21 cellular contexts compared by ENCODE assay signal in genomic region chr2:179951680-179952079, GRCh38. TPM values are rescaled to one million over a fixed set of nuclear protein-coding genes. Genes with fewer than 3 reads are reported as not detected.
A peak's percentile ranks its signal among the peaks of the same experiment; 100 is the strongest.
DNase-seq lines count a peak whose midpoint lies in the region; ATAC-seq, FAIRE-seq and TF ChIP-seq lines count a peak whose summit lies in the region.
"Had no signal": no experiment of that assay in that cellular context is flagged by ENCODE, and none has a peak within 500 bp of the region (broad histone marks: within the 10 kb centered on the region; RNA-seq: fewer than 3 reads in every experiment).

No MANE protein-coding gene starts in this region.

- H2AFZ ChIP-seq in keratinocyte (ENCODE audit: control insufficient read depth, low read length), result no peak overlapping the region

- H4K20me1 ChIP-seq in keratinocyte (ENCODE audit: control insufficient read depth, extremely low read depth, insufficient read depth, low read length), result no peaks in the 10 kb centered on the region
- H4K20me1 ChIP-seq: BLaER1 had no signal

- peaks cover 8 to 13% of the 10 kb centered on the region in 2 experiments for H3K36me3 ChIP-seq in keratinocyte (ENCODE audit: control insufficient read depth in 2 of 2, extremely low read depth in 1 of 2, insufficient read depth in 2 of 2, low read length in 2 of 2)

- H3K9ac ChIP-seq in keratinocyte (ENCODE audit: control insufficient read depth, extremely low read depth, insufficient read depth, low read length), result no peak overlapping the region
- H3K9ac ChIP-seq: BLaER1 had no signal

- FAIRE-seq in keratinocyte (lab: Jason Lieb, UNC), result peak; percentile 13
- FAIRE-seq: endometrium, RCC 7860 had no signal

- H3K9me3 ChIP-seq in keratinocyte (ENCODE audit: control insufficient read depth, low read depth, low read length), result no peaks in the 10 kb centered on the region
- H3K9me3 ChIP-seq: BLaER1, gastrocnemius medialis, upper lobe of right lung had no signal

- TF ChIP-seq CTCF in keratinocyte (optimal IDR thresholded peaks at IDR 0.05 in 1 of 3, IDR thresholded peaks at IDR 0.05 in 1 of 3, conservative IDR thresholded peaks at IDR 0.05 in 1 of 3; ENCODE audit: extremely low read depth in 1 of 3, insufficient read depth in 2 of 3, low read length in 3 of 3), result no peak
- TF ChIP-seq CTCF in GM13976 (IDR thresholded peaks at IDR 0.05; ENCODE audit: borderline replicate concordance, control extremely low read depth, extremely low read depth, insufficient read depth, missing control alignments), result no peak

- in situ Hi-C loops in GM13976 (cut with MboI; ENCODE audit: low sequenced_read_pairs, unreplicated experiment), result no loop called here

- H3K4me2 ChIP-seq in keratinocyte (ENCODE audit: control insufficient read depth, extremely low read depth, insufficient read depth, low read depth, low read length), result no peak overlapping the region
- H3K4me2 ChIP-seq: BLaER1 had no signal

- no peaks in the 10 kb centered on the region for H3K79me2 ChIP-seq in keratinocyte (ENCODE audit: control insufficient read depth, insufficient read depth, low read length)

- no peak overlapping the region for H3K27ac ChIP-seq in keratinocyte (ENCODE audit: control insufficient read depth, insufficient read depth, low read length)
- H3K27ac ChIP-seq: BLaER1, gastrocnemius medialis, upper lobe of right lung had no signal

- no peaks in the 10 kb centered on the region for H3K4me1 ChIP-seq in keratinocyte (ENCODE audit: control insufficient read depth, extremely low read depth, insufficient read depth, low read length)
- H3K4me1 ChIP-seq: BLaER1, gastrocnemius medialis, upper lobe of right lung had no signal

- no peak for DNase-seq in keratinocyte (ENCODE audit: low read depth, low spot score)
- no peak for DNase-seq in NCI-H524 treated with DMSO at 0.1 percent for 48 hours (lab: John Stamatoyannopoulos, UW)
- no peak for DNase-seq in GM13976 (ENCODE audit: low spot score)
- DNase-seq in NCI-H1048 (lab: John Stamatoyannopoulos, UW), result no peak
- DNase-seq: activated CD8-positive, alpha-beta memory T cell treated with anti-CD3 and anti-CD28 coated beads, Interleukin-2, amount 50 U/mL, for 4 hours; gastrocnemius medialis; H7; mesendoderm; NCI-H187; NCI-H69; occipital lobe; T-cell; upper lobe of right lung had no signal

- no peaks in the 10 kb centered on the region for H3K27me3 ChIP-seq in keratinocyte (ENCODE audit: control insufficient read depth, extremely low read depth, insufficient read depth, low read length)
- H3K27me3 ChIP-seq: BLaER1, gastrocnemius medialis, upper lobe of right lung had no signal

- H3K9me1 ChIP-seq in keratinocyte (ENCODE audit: control insufficient read depth, extremely low read depth, insufficient read depth, low read length), result no peaks in the 10 kb centered on the region

- peak; percentile 62 for ATAC-seq in GM18868 (IDR thresholded peaks at IDR 0.05; ENCODE audit: unreplicated experiment)
- ATAC-seq in GM21576 (IDR thresholded peaks at IDR 0.05; ENCODE audit: unreplicated experiment), result peak; percentile 83
- ATAC-seq in HG03066 (IDR thresholded peaks at IDR 0.05; ENCODE audit: low read depth, unreplicated experiment), result peak; percentile 61
- ATAC-seq: gastrocnemius medialis; stimulated activated memory B cell treated with anti-CD40 and anti-IgM and Interleukin-4, amounts not matched to agents 10 μg/mL and 1 μg/mL and 100 μg/mL, for 72 hours; T-cell; upper lobe of right lung; WTC11 had no signal

- no peak overlapping the region for H3K4me3 ChIP-seq in keratinocyte (ENCODE audit: control insufficient read depth in 2 of 3, extremely low read depth in 1 of 3, insufficient read depth in 2 of 3, low read depth in 1 of 3, low read length in 3 of 3)
- H3K4me3 ChIP-seq: BLaER1, gastrocnemius medialis, upper lobe of right lung had no signal

- dilution Hi-C loops in keratinocyte (cut with MboI; ENCODE audit: extremely low pct_ligation_motif_present, low sequenced_read_pairs), result no loop called here

RNA-seq across cellular contexts. Expression of gene CWC22, which starts 55.4 kb away (rescaled TPM):
- 3.7 to 8.8 TPM (median 4.8 TPM) in 3 replicates for polyA plus RNA-seq in keratinocyte
- polyA plus RNA-seq in keratinocyte (2011; ENCODE audit: low read depth), result 44.7 TPM
- 3.6 and 5.8 TPM in 2 replicates for polyA plus RNA-seq in keratinocyte (2011; cell fraction: cytosol; rRNA removed)
- 7.8 and 11.0 TPM in 2 replicates for polyA plus RNA-seq in keratinocyte (2011; cell fraction: nucleus; rRNA removed)
- 13.2 and 18.4 TPM in 2 replicates for polyA plus RNA-seq in keratinocyte (2012; ENCODE audit: low replicate concordance)
- 0.95 to 10.1 TPM (median 3.0 TPM) in 3 replicates for polyA minus RNA-seq in keratinocyte
- polyA minus RNA-seq in keratinocyte (2011; cell fraction: cytosol; rRNA and poly(A)+ RNA removed), result 2.5 TPM
- 4.1 and 6.8 TPM in 2 replicates for polyA minus RNA-seq in keratinocyte (2011; cell fraction: nucleus; rRNA and poly(A)+ RNA removed)
